ENCODE assay signal across 21 cellular contexts in the genomic region with DNA sequence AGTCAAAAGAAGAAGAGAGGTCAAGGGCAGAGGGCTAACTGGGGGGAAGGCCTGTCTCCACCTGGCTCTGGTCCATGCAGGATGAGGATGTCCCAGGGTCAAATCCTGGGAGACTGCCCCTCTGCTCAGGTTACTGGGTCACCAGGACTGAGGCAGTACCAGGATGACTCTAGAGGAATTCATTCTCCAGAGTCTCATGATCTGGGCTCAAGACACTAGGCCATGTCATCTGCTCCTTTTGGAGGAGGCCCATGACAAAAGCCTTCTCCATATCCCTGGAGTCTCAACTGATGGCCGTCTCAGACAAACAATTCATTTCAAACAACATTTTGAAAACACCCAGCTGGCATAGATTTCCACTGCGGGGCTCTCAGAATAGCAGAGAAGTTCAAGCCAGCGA.
"Had no signal": no experiment of that assay in that cellular context is flagged by ENCODE, and none has a peak within 500 bp of the region (broad histone marks: within the 10 kb centered on the region; RNA-seq: fewer than 3 reads in every experiment).

No MANE protein-coding gene starts in this region.

- H3K4me1 ChIP-seq: gastrocnemius medialis, neural progenitor cell, parathyroid adenoma, spleen, vagina had no signal

- H3K27ac ChIP-seq: dorsolateral prefrontal cortex, epithelial cell of prostate, gastrocnemius medialis, hepatocyte, neural progenitor cell, parathyroid adenoma, skin epidermis, spleen, transverse colon, vagina had no signal

- H3K79me2 ChIP-seq: hepatocyte, parathyroid adenoma had no signal

- ATAC-seq: gastrocnemius medialis; mucosa of descending colon; natural killer cell treated with Interleukin-12 subunit alpha and Interleukin-12 subunit beta and Interleukin-15 and Interleukin-18, amount 100 ng/mL, for 72 hours; stimulated activated naive B cell treated with anti-CD40 and anti-IgM and Interleukin-4, amounts not matched to agents 10 μg/mL and 1 μg/mL and 100 μg/mL, for 72 hours had no signal

- H3K27me3 ChIP-seq: dorsolateral prefrontal cortex, gastrocnemius medialis, hepatocyte, neural progenitor cell, spleen, transverse colon, vagina had no signal

- H3K9me3 ChIP-seq: gastrocnemius medialis, mucosa of descending colon, spleen, transverse colon, vagina had no signal

- H2AFZ ChIP-seq: hepatocyte, neural progenitor cell, parathyroid adenoma had no signal

- DNase-seq: cerebellar nuclear complex; dorsolateral prefrontal cortex; effector CD8-positive, alpha-beta T cell; endodermal cell; foreskin fibroblast; gastrocnemius medialis; head of caudate nucleus; kidney; mucosa of descending colon; naive B cell; spleen; stimulated activated CD4-positive, alpha-beta T cell treated with anti-CD3 and anti-CD28 coated beads, Interleukin-4, amount 100 ng/mL, for 4 hours; stimulated activated naive B cell treated with anti-CD40 and anti-IgM and Interleukin-4, amounts not matched to agents 10 μg/mL and 1 μg/mL and 100 μg/mL, for 72 hours; transverse colon had no signal

- H3K36me3 ChIP-seq: gastrocnemius medialis, neural progenitor cell, spleen, transverse colon, vagina had no signal

- H3K4me2 ChIP-seq: hepatocyte, neural progenitor cell had no signal

- H3K9ac ChIP-seq: neural progenitor cell, parathyroid adenoma had no signal

- H3K4me3 ChIP-seq: dorsolateral prefrontal cortex, gastrocnemius medialis, hepatocyte, mucosa of descending colon, neural progenitor cell, skin epidermis, spleen, transverse colon, vagina had no signal
